In genomic region chr22:27863556-27863955, GRCh38 we compare ENCODE assay signal across 1 cellular context.
TF ChIP-seq lines count a peak whose summit lies in the region.

No MANE protein-coding gene starts in this region.

TF ChIP-seq in IMR-90, 13 proteins besides CTCF, POLR2A, EP300 and RAD21 (continued from another document):
- no peak for TF ChIP-seq MXI1 (IDR thresholded peaks at IDR 0.05; ENCODE audit: borderline replicate concordance, low read depth, low read length)
- TF ChIP-seq ELK1 (IDR thresholded peaks at IDR 0.05; ENCODE audit: borderline replicate concordance, low read depth, low read length), result no peak
- no peak for TF ChIP-seq CHD1 (IDR thresholded peaks at IDR 0.05; ENCODE audit: low read depth, low read length)
TF ChIP-seq in IMR-90: peak in this region for 0.
